35 cellular contexts compared by ENCODE assay signal in genomic region chr16:70632273-70632672, GRCh38. TPM values are rescaled to one million over a fixed set of nuclear protein-coding genes. Genes with fewer than 3 reads are reported as not detected.
"Had no signal": no experiment of that assay in that cellular context is flagged by ENCODE, and none has a peak within 500 bp of the region (broad histone marks: within the 10 kb centered on the region; RNA-seq: fewer than 3 reads in every experiment).

No MANE protein-coding gene starts in this region.

- DNase-seq: activated B cell treated with CpG ODN at 0.5 μM for 24 hours; activated CD4-positive, alpha-beta memory T cell treated with anti-CD3 and anti-CD28 coated beads for 36 hours; activated CD4-positive, alpha-beta T cell treated with anti-CD3 and anti-CD28 coated beads for 4 hours; activated CD4-positive, alpha-beta T cell treated with anti-CD3 and anti-CD28 coated beads, Interleukin-2, amount 50 U/mL, for 1 hour; activated CD4-positive, CD25-positive, alpha-beta regulatory T cell treated with anti-CD3 and anti-CD28 coated beads, Interleukin-2, amount 50 U/mL, for 72 hours; activated CD8-positive, alpha-beta memory T cell treated with anti-CD3 and anti-CD28 coated beads, Interleukin-2, amount 50 U/mL, for 4 hours; activated effector memory CD4-positive, alpha-beta T cell treated with Interleukin-2 at 50 U/mL for 16 hours; activated naive CD4-positive, alpha-beta T cell treated with anti-CD3 and anti-CD28 coated beads, Interleukin-2, amount 50 U/mL, for 16 hours; activated naive CD8-positive, alpha-beta T cell treated with anti-CD3 and anti-CD28 coated beads, Interleukin-2, amount 10 ng/mL, durations not matched to agents 7 days and 5 days; activated T-cell treated with anti-CD3 and anti-CD28 coated beads for 4 hours; activated T-cell treated with anti-CD3 and anti-CD28 coated beads, Interleukin-2, amount 50 U/mL, for 4 hours; amygdala; MM.1S; MV-4-11; NCI-H1092; NCI-H1417; NCI-H146; NCI-H187; NCI-H2029 treated with DMSO at 0.1 percent for 48 hours; NCI-H2107; NCI-H2171; NCI-H510A; NCI-H526; NCI-H748 treated with DMSO at 0.1 percent for 48 hours; NK-92 treated with Interleukin-12 subunit alpha and Interleukin-12 subunit beta, amount 100 ng/mL, for 24 hours; PC-3; Peyer's patch; RPMI8226; SHP77 treated with DMSO at 0.1 percent for 48 hours; SK-N-SH had no signal

- H3K9ac ChIP-seq: SK-N-SH had no signal

- H3K4me2 ChIP-seq: SK-N-SH had no signal

- H3K36me3 Mint-ChIP-seq: activated CD4-positive, alpha-beta memory T cell treated with anti-CD3 and anti-CD28 coated beads for 36 hours; activated naive CD8-positive, alpha-beta T cell treated with anti-CD3 and anti-CD28 coated beads, Interleukin-2, amount 10 ng/mL, durations not matched to agents 7 days and 5 days had no signal

- H3K36me3 ChIP-seq: ascending aorta, Peyer's patch, SJSA1 had no signal

- H3K4me1 Mint-ChIP-seq: activated B cell treated with CpG ODN at 0.5 μM for 24 hours; activated naive CD8-positive, alpha-beta T cell treated with anti-CD3 and anti-CD28 coated beads, Interleukin-2, amount 10 ng/mL, durations not matched to agents 7 days and 5 days had no signal

- H3K27ac ChIP-seq: Peyer's patch, SJSA1 had no signal

- H3K27ac Mint-ChIP-seq: activated B cell treated with CpG ODN at 0.5 μM for 24 hours; activated CD4-positive, alpha-beta memory T cell treated with anti-CD3 and anti-CD28 coated beads for 36 hours; activated naive CD8-positive, alpha-beta T cell treated with anti-CD3 and anti-CD28 coated beads, Interleukin-2, amount 10 ng/mL, durations not matched to agents 7 days and 5 days; T-helper 1 cell treated with Interleukin-12 subunit alpha and Interleukin-12 subunit beta and Interleukin-4 antibody, amounts not matched to agents 30 μg/mL and 1 μg/mL, for 36 hours; T-helper 2 cell treated with Interferon-gamma antibody and Interleukin-4, amounts not matched to agents 5 μg/mL and 100 μg/mL, for 36 hours had no signal

- FAIRE-seq: TTC549 had no signal

- ATAC-seq: activated T-cell treated with anti-CD3 and anti-CD28 coated beads, Interleukin-2, amount 50 U/mL, for 4 hours; PC-3 had no signal

- H3K4me3 ChIP-seq: ascending aorta, Peyer's patch, SJSA1 had no signal

- H3K27me3 Mint-ChIP-seq: activated CD4-positive, alpha-beta memory T cell treated with anti-CD3 and anti-CD28 coated beads for 36 hours had no signal

- H3K4me3 Mint-ChIP-seq: activated B cell treated with CpG ODN at 0.5 μM for 24 hours; activated CD4-positive, alpha-beta memory T cell treated with anti-CD3 and anti-CD28 coated beads for 36 hours; activated naive CD8-positive, alpha-beta T cell treated with anti-CD3 and anti-CD28 coated beads, Interleukin-2, amount 10 ng/mL, durations not matched to agents 7 days and 5 days; activated T-cell treated with anti-CD3 and anti-CD28 coated beads, Interleukin-2, amount 50 U/mL, for 4 hours; T-helper 1 cell treated with Interleukin-12 subunit alpha and Interleukin-12 subunit beta and Interleukin-4 antibody, amounts not matched to agents 30 μg/mL and 1 μg/mL, for 36 hours; T-helper 2 cell treated with Interferon-gamma antibody and Interleukin-4, amounts not matched to agents 5 μg/mL and 100 μg/mL, for 36 hours had no signal

- H3K4me1 ChIP-seq: Peyer's patch had no signal

- H3K9me3 ChIP-seq: Peyer's patch had no signal

- H3K27me3 ChIP-seq: ascending aorta, Peyer's patch, SJSA1 had no signal

RNA-seq across cellular contexts. Expression of gene IL34, which starts 14.1 kb away (rescaled TPM):
- total RNA-seq: activated CD4-positive, alpha-beta memory T cell treated with anti-CD3 and anti-CD28 coated beads for 36 hours; PC-3 had no signal
